Comparison of ENCODE assay signal across 1 cellular context in genomic region chr2:84906108-84906899, GRCh38.
TF ChIP-seq lines count a peak whose summit lies in the region.

No MANE protein-coding gene starts in this region.

TF ChIP-seq in neural cell, 6 proteins besides CTCF, POLR2A, EP300 and RAD21 (continued from another document):
- TF ChIP-seq EZH2 (IDR thresholded peaks at IDR 0.05; ENCODE audit: borderline replicate concordance, insufficient read depth, low read length, poor library complexity, severe bottlenecking) (no peak), SMC3 (conservative IDR thresholded peaks at IDR 0.05; ENCODE audit: poor library complexity) (no peak)
